Comparison of ENCODE assay signal across 10 cellular contexts in genomic region chr2:38527338-38528007, GRCh38.
DNase-seq lines count a peak whose midpoint lies in the region; ATAC-seq lines count a peak whose summit lies in the region.
"Had no signal": no experiment of that assay in that cellular context is flagged by ENCODE, and none has a peak within 500 bp of the region (broad histone marks: within the 10 kb centered on the region; RNA-seq: fewer than 3 reads in every experiment).

No MANE protein-coding gene starts in this region.

- H3K36me3 ChIP-seq in BLaER1 = no peaks in the 10 kb centered on the region
- H3K36me3 ChIP-seq in effector memory CD4-positive, alpha-beta T cell (ENCODE audit: control insufficient read depth, insufficient read depth, low read length) = no peaks in the 10 kb centered on the region
- H3K36me3 ChIP-seq in neuronal stem cell (replicated peaks in 1 of 2; ENCODE audit: control insufficient read depth in 2 of 2, insufficient read depth in 2 of 2, low read length in 2 of 2) = no peaks in the 10 kb centered on the region

- H3K4ac ChIP-seq in neuronal stem cell (ENCODE audit: low read length) = no peak overlapping the region

- no peak overlapping the region for H2BK12ac ChIP-seq in neuronal stem cell (ENCODE audit: low read length)

- DNase-seq in NCI-H69 (lab: John Stamatoyannopoulos, UW) (peak; percentile 30), neuronal stem cell (ENCODE audit: low spot score) (no peak), NCI-H446 treated with DMSO at 0.1 percent for 48 hours (lab: John Stamatoyannopoulos, UW) (no peak), NK-92 (lab: John Stamatoyannopoulos, UW; ENCODE audit: unreplicated experiment) (no peak), cerebellar nuclear complex (lab: John Stamatoyannopoulos, UW) (no peak)
- DNase-seq in effector memory CD4-positive, alpha-beta T cell = no peak
- DNase-seq: activated CD4-positive, alpha-beta T cell treated with anti-CD3 and anti-CD28 coated beads for 1 hour; NCI-H1436 treated with DMSO at 0.1 percent for 48 hours had no signal

- peaks cover 16% of the 10 kb centered on the region for H3K27me3 ChIP-seq in BLaER1
- no peaks in the 10 kb centered on the region for H3K27me3 ChIP-seq in effector memory CD4-positive, alpha-beta T cell (replicated peaks; ENCODE audit: control insufficient read depth, insufficient read depth, low read length, poor library complexity, severe bottlenecking)
- H3K27me3 ChIP-seq in neuronal stem cell (ENCODE audit: control insufficient read depth in 3 of 3, insufficient read depth in 3 of 3, low read depth in 1 of 3, low read length in 3 of 3) = peaks cover 0 to 56% (median 0%) of the 10 kb centered on the region in 3 experiments

- no peak overlapping the region for H3K4me3 ChIP-seq in BLaER1
- H3K4me3 ChIP-seq in effector memory CD4-positive, alpha-beta T cell (ENCODE audit: insufficient read depth, low read depth, low read length, poor library complexity, severe bottlenecking) = peak overlapping the region; percentile 19
- H3K4me3 ChIP-seq in neuronal stem cell (ENCODE audit: low read length in 2 of 2) = peak overlapping the region in 1 of 2 donors; percentile 37

- H2BK120ac ChIP-seq in neuronal stem cell (ENCODE audit: low read depth, low read length) = no peak overlapping the region

- no peak overlapping the region for H3K14ac ChIP-seq in neuronal stem cell (ENCODE audit: low read length)

- H4K8ac ChIP-seq in neuronal stem cell (ENCODE audit: low read depth, low read length) = no peak overlapping the region

- peak overlapping the region; percentile 90 for H2AFZ ChIP-seq in neuronal stem cell (ENCODE audit: low read length)

- H2BK15ac ChIP-seq in neuronal stem cell (ENCODE audit: low read length) = no peak overlapping the region

- H2AK5ac ChIP-seq in neuronal stem cell (ENCODE audit: low read depth, low read length) = no peak overlapping the region

- H3K18ac ChIP-seq in neuronal stem cell (ENCODE audit: low read length) = no peak overlapping the region

- no peak overlapping the region for H4K91ac ChIP-seq in neuronal stem cell (ENCODE audit: low read depth, low read length, poor library complexity)

- no peaks in the 10 kb centered on the region for H4K20me1 ChIP-seq in BLaER1

- no peak overlapping the region for H2BK5ac ChIP-seq in neuronal stem cell (ENCODE audit: low read length)

- H3K9ac ChIP-seq in BLaER1 = no peak overlapping the region
- H3K9ac ChIP-seq in neuronal stem cell (ENCODE audit: low read depth, low read length, poor library complexity) = no peak overlapping the region

- H3K4me1 ChIP-seq in BLaER1 (peaks cover 48% of the 10 kb centered on the region), neuronal stem cell (ENCODE audit: control insufficient read depth in 2 of 2, insufficient read depth in 1 of 2, low read depth in 1 of 2, low read length in 2 of 2) (peaks cover 0 to 10% of the 10 kb centered on the region in 2 donors)
- peaks cover 4% of the 10 kb centered on the region for H3K4me1 ChIP-seq in effector memory CD4-positive, alpha-beta T cell (ENCODE audit: control insufficient read depth, insufficient read depth, low read length, poor library complexity, severe bottlenecking)

- H3K79me1 ChIP-seq in neuronal stem cell (ENCODE audit: low read depth, low read length) = no peaks in the 10 kb centered on the region

- H3K4me2 ChIP-seq in BLaER1 (peak overlapping the region; percentile 30; the same call in 1 of the 2 replicates), neuronal stem cell (ENCODE audit: insufficient read depth, low read length, poor library complexity, severe bottlenecking) (no peak overlapping the region)

- 100% methylated on average over 2 of the region's 5 CpGs; no CpG with 5 or more reads in 1 of the 2 donors for WGBS in neuronal stem cell (ENCODE audit: extremely low coverage in 2 of 2, insufficient read length in 2 of 2, insufficient replicate concordance in 1 of 2), 2 donors

- ATAC-seq in HG02884 (IDR thresholded peaks at IDR 0.05; ENCODE audit: unreplicated experiment) = no peak

- no peaks in the 10 kb centered on the region; the same call in 1 of the 2 replicates for H3K9me3 ChIP-seq in BLaER1
- H3K9me3 ChIP-seq in effector memory CD4-positive, alpha-beta T cell (ENCODE audit: control insufficient read depth, low read length) = no peaks in the 10 kb centered on the region
- H3K9me3 ChIP-seq in neuronal stem cell (replicated peaks in 1 of 2; ENCODE audit: control insufficient read depth in 2 of 2, insufficient read depth in 1 of 2, low read depth in 1 of 2, low read length in 2 of 2) = no peaks in the 10 kb centered on the region

- no peak overlapping the region for H3K27ac ChIP-seq in BLaER1
- no peak overlapping the region for H3K27ac ChIP-seq in effector memory CD4-positive, alpha-beta T cell (ENCODE audit: insufficient read depth, low read length, poor library complexity, severe bottlenecking)
- no peak overlapping the region for H3K27ac ChIP-seq in neuronal stem cell (replicated peaks; ENCODE audit: low read length)

- H3K23ac ChIP-seq in neuronal stem cell (ENCODE audit: low read depth, low read length, poor library complexity) = no peak overlapping the region
